Comparison of ENCODE assay signal across 10 cellular contexts in genomic region chrX:5113128-5113527, GRCh38.
DNase-seq lines count a peak whose midpoint lies in the region; ATAC-seq and TF ChIP-seq lines count a peak whose summit lies in the region.
"Had no signal": no experiment of that assay in that cellular context is flagged by ENCODE, and none has a peak within 500 bp of the region (broad histone marks: within the 10 kb centered on the region; RNA-seq: fewer than 3 reads in every experiment).

No MANE protein-coding gene starts in this region.

- DNase-seq in CD1c-positive myeloid dendritic cell (ENCODE audit: extremely low spot score): peak; percentile 26
- DNase-seq in KBM-7: peak; percentile 73
- DNase-seq in SW480 (ENCODE audit: low spot score): peak; percentile 36
- DNase-seq in kidney epithelial cell (ENCODE audit: low read depth): no peak
- DNase-seq in dermis blood vessel endothelial cell: no peak
- no peak for DNase-seq in sciatic nerve (ENCODE audit: low spot score)
- DNase-seq: HCEC 1CT; naive thymus-derived CD8-positive, alpha-beta T cell had no signal

- intact Hi-C loops in sciatic nerve (cut with DNase I): no loop called here

- no peak overlapping the region for H3K4me3 ChIP-seq in kidney epithelial cell (ENCODE audit: low read depth, low read length)

- peak; percentile 35 for TF ChIP-seq CTCF in kidney epithelial cell (IDR thresholded peaks at IDR 0.05; ENCODE audit: insufficient read depth, low read length, poor library complexity, severe bottlenecking)

- H3K27me3 ChIP-seq in kidney epithelial cell (ENCODE audit: control insufficient read depth, insufficient read depth, low read length): no peaks in the 10 kb centered on the region

- H3K36me3 ChIP-seq in kidney epithelial cell (ENCODE audit: control insufficient read depth, insufficient read depth, low read length): no peaks in the 10 kb centered on the region

- in situ Hi-C loops in KBM-7 (cut with MboI; ENCODE audit: low pct_unique_long_range_greater_than_20kb, low sequenced_read_pairs): no loop called here

- ATAC-seq in GM21786 (IDR thresholded peaks at IDR 0.05; ENCODE audit: unreplicated experiment) (no peak), GM19328 (IDR thresholded peaks at IDR 0.05; ENCODE audit: unreplicated experiment) (no peak), sciatic nerve (no peak)
- ATAC-seq: naive thymus-derived CD8-positive, alpha-beta T cell had no signal

Comparison
In these comparisons a context has a peak if more than half of its experiments do, and no peak if none do; other contexts are left out.
1. DNase-seq: peak in CD1c-positive myeloid dendritic cell (single experiment), KBM-7 (single experiment) and SW480 (single experiment); none in kidney epithelial cell (single experiment), dermis blood vessel endothelial cell (single experiment) and sciatic nerve (single experiment).